Comparison of ENCODE assay signal across 43 cellular contexts in genomic region chr11:6083129-6083528, GRCh38. TPM values are rescaled to one million over a fixed set of nuclear protein-coding genes. Genes with fewer than 3 reads are reported as not detected.
"Had no signal": no experiment of that assay in that cellular context is flagged by ENCODE, and none has a peak within 500 bp of the region (broad histone marks: within the 10 kb centered on the region; RNA-seq: fewer than 3 reads in every experiment).

No MANE protein-coding gene starts in this region.

- H3K4me3 Mint-ChIP-seq: activated naive CD4-positive, alpha-beta T cell treated with anti-CD3 and anti-CD28 coated beads for 36 hours; activated naive CD4-positive, alpha-beta T cell treated with anti-CD3 and anti-CD28 coated beads, Interleukin-2, amount 10 ng/mL, durations not matched to agents 7 days and 5 days; activated naive CD4-positive, alpha-beta T cell treated with anti-CD3 and anti-CD28 coated beads, Interleukin-2, amount 50 U/mL, for 24 hours; activated naive CD8-positive, alpha-beta T cell; activated naive CD8-positive, alpha-beta T cell treated with anti-CD3 and anti-CD28 coated beads for 36 hours; activated naive CD8-positive, alpha-beta T cell treated with anti-CD3 and anti-CD28 coated beads, Interleukin-2, amount 10 ng/mL, durations not matched to agents 7 days and 5 days; activated naive CD8-positive, alpha-beta T cell treated with anti-CD3 and anti-CD28 coated beads, Interleukin-2, amount 50 U/mL, for 24 hours; activated T-cell treated with anti-CD3 and anti-CD28 coated beads, Interleukin-2, amount 50 U/mL, for 24 hours; activated T-cell treated with anti-CD3 and anti-CD28 coated beads, Interleukin-2, amount 50 U/mL, for 4 hours; activated T-cell treated with anti-CD3 and anti-CD28 coated beads, Interleukin-2, amount 50 U/mL, for 72 hours; activated T-helper 1 cell treated with anti-CD3 and anti-CD28 coated beads, Interleukin-12 subunit alpha, Interleukin-12 subunit beta, Interleukin-2, Interleukin-4 antibody, amounts not matched to agents 30 ng/mL and 10 ng/mL and 1 ng/mL, durations not matched to agents 14 hours and 24 hours and 36 hours; activated T-helper 17 cell treated with anti-CD3 and anti-CD28 coated beads, Interleukin-2, amount 50 U/mL, for 72 hours; brain; central memory CD8-positive, alpha-beta T cell had no signal

- H3K9me3 ChIP-seq: adrenal gland, ascending aorta, body of pancreas had no signal

- H3K36me3 Mint-ChIP-seq: activated naive CD4-positive, alpha-beta T cell treated with anti-CD3 and anti-CD28 coated beads, Interleukin-2, amount 10 ng/mL, durations not matched to agents 7 days and 5 days; activated naive CD4-positive, alpha-beta T cell treated with anti-CD3 and anti-CD28 coated beads, Interleukin-2, amount 50 U/mL, for 24 hours; activated naive CD8-positive, alpha-beta T cell treated with anti-CD3 and anti-CD28 coated beads for 36 hours; activated naive CD8-positive, alpha-beta T cell treated with anti-CD3 and anti-CD28 coated beads, Interleukin-2, amount 10 ng/mL, durations not matched to agents 7 days and 5 days; brain had no signal

- H3K4me3 ChIP-seq: adrenal gland, ascending aorta, body of pancreas, breast epithelium, cardiac muscle cell had no signal

- H3K4me1 Mint-ChIP-seq: activated naive CD4-positive, alpha-beta T cell treated with anti-CD3 and anti-CD28 coated beads, Interleukin-2, amount 10 ng/mL, durations not matched to agents 7 days and 5 days; activated naive CD4-positive, alpha-beta T cell treated with anti-CD3 and anti-CD28 coated beads, Interleukin-2, amount 50 U/mL, for 24 hours; activated naive CD8-positive, alpha-beta T cell treated with anti-CD3 and anti-CD28 coated beads for 36 hours; activated naive CD8-positive, alpha-beta T cell treated with anti-CD3 and anti-CD28 coated beads, Interleukin-2, amount 10 ng/mL, durations not matched to agents 7 days and 5 days; activated naive CD8-positive, alpha-beta T cell treated with anti-CD3 and anti-CD28 coated beads, Interleukin-2, amount 50 U/mL, for 24 hours; activated T-helper 17 cell treated with anti-CD3 and anti-CD28 coated beads, Interleukin-2, amount 50 U/mL, for 72 hours; brain; central memory CD8-positive, alpha-beta T cell had no signal

- H3K36me3 ChIP-seq: adrenal gland, ascending aorta, brain microvascular endothelial cell, breast epithelium, cardiac muscle cell had no signal

- H3K27me3 Mint-ChIP-seq: activated naive CD4-positive, alpha-beta T cell treated with anti-CD3 and anti-CD28 coated beads, Interleukin-2, amount 10 ng/mL, durations not matched to agents 7 days and 5 days; activated naive CD8-positive, alpha-beta T cell treated with anti-CD3 and anti-CD28 coated beads, Interleukin-2, amount 10 ng/mL, durations not matched to agents 7 days and 5 days; activated naive CD8-positive, alpha-beta T cell treated with anti-CD3 and anti-CD28 coated beads, Interleukin-2, amount 50 U/mL, for 24 hours had no signal

- FAIRE-seq: astrocyte, bronchial epithelial cell had no signal

- H3K4me1 ChIP-seq: adrenal gland, ascending aorta, body of pancreas, breast epithelium had no signal

- H3K9me3 Mint-ChIP-seq: activated naive CD4-positive, alpha-beta T cell treated with anti-CD3 and anti-CD28 coated beads, Interleukin-2, amount 10 ng/mL, durations not matched to agents 7 days and 5 days; activated naive CD4-positive, alpha-beta T cell treated with anti-CD3 and anti-CD28 coated beads, Interleukin-2, amount 50 U/mL, for 24 hours; activated naive CD8-positive, alpha-beta T cell treated with anti-CD3 and anti-CD28 coated beads, Interleukin-2, amount 10 ng/mL, durations not matched to agents 7 days and 5 days; activated naive CD8-positive, alpha-beta T cell treated with anti-CD3 and anti-CD28 coated beads, Interleukin-2, amount 50 U/mL, for 24 hours; activated T-helper 1 cell treated with anti-CD3 and anti-CD28 coated beads, Interleukin-12 subunit alpha, Interleukin-12 subunit beta, Interleukin-2, Interleukin-4 antibody, amounts not matched to agents 30 ng/mL and 10 ng/mL and 1 ng/mL, durations not matched to agents 14 hours and 24 hours and 36 hours; activated T-helper 2 cell treated with anti-CD3 and anti-CD28 coated beads, Interferon-gamma antibody, Interleukin-2, Interleukin-4, amounts not matched to agents 10 μg/mL and 5 μg/mL and 100 μg/mL, durations not matched to agents 14 hours and 24 hours and 36 hours; central memory CD8-positive, alpha-beta T cell had no signal

- DNase-seq: activated effector memory CD4-positive, alpha-beta T cell treated with anti-CD3 and anti-CD28 coated beads, Interleukin-2, amount 50 U/mL, for 16 hours; activated effector memory CD4-positive, alpha-beta T cell treated with Interleukin-2 at 50 U/mL for 16 hours; activated gamma-delta T cell; activated gamma-delta T cell treated with Interleukin-2 at 50 U/mL for 16 hours; activated naive CD4-positive, alpha-beta T cell; activated naive CD4-positive, alpha-beta T cell treated with anti-CD3 and anti-CD28 coated beads for 36 hours; activated naive CD4-positive, alpha-beta T cell treated with anti-CD3 and anti-CD28 coated beads, Interleukin-2, amount 10 ng/mL, durations not matched to agents 7 days and 5 days; activated naive CD4-positive, alpha-beta T cell treated with anti-CD3 and anti-CD28 coated beads, Interleukin-2, amount 50 U/mL, for 16 hours; activated naive CD4-positive, alpha-beta T cell treated with Interleukin-2 at 50 U/mL for 16 hours; activated naive CD8-positive, alpha-beta T cell treated with anti-CD3 and anti-CD28 coated beads for 36 hours; activated naive CD8-positive, alpha-beta T cell treated with anti-CD3 and anti-CD28 coated beads, Interleukin-2, amount 10 ng/mL, durations not matched to agents 7 days and 5 days; activated naive CD8-positive, alpha-beta T cell treated with anti-CD3 and anti-CD28 coated beads, Interleukin-2, amount 50 U/mL, for 24 hours; activated T-cell treated with anti-CD3 and anti-CD28 coated beads, Interleukin-2, amount 50 U/mL, for 24 hours; activated T-cell treated with anti-CD3 and anti-CD28 coated beads, Interleukin-2, amount 50 U/mL, for 4 hours; activated T-cell treated with anti-CD3 and anti-CD28 coated beads, Interleukin-2, amount 50 U/mL, for 48 hours; activated T-cell treated with anti-CD3 and anti-CD28 coated beads, Interleukin-2, amount 50 U/mL, for 72 hours; adrenal gland; amniotic stem cell; amygdala; anterior cingulate cortex; aorta; body of pancreas; brain microvascular endothelial cell; caudate nucleus; central memory CD4-positive, alpha-beta T cell; cerebellar nuclear complex had no signal

- H3K27ac ChIP-seq: adrenal gland, ascending aorta, body of pancreas, brain microvascular endothelial cell, breast epithelium, cardiac muscle cell had no signal

- H3K27me3 ChIP-seq: adrenal gland, ascending aorta, body of pancreas, brain microvascular endothelial cell, breast epithelium, cardiac muscle cell had no signal

- H3K27ac Mint-ChIP-seq: activated naive CD4-positive, alpha-beta T cell treated with anti-CD3 and anti-CD28 coated beads for 36 hours; activated naive CD4-positive, alpha-beta T cell treated with anti-CD3 and anti-CD28 coated beads, Interleukin-2, amount 10 ng/mL, durations not matched to agents 7 days and 5 days; activated naive CD4-positive, alpha-beta T cell treated with anti-CD3 and anti-CD28 coated beads, Interleukin-2, amount 50 U/mL, for 24 hours; activated naive CD4-positive, alpha-beta T cell treated with anti-CD3 and anti-CD28 coated beads, Interleukin-2, amount 50 U/mL, for 72 hours; activated naive CD8-positive, alpha-beta T cell; activated naive CD8-positive, alpha-beta T cell treated with anti-CD3 and anti-CD28 coated beads for 36 hours; activated naive CD8-positive, alpha-beta T cell treated with anti-CD3 and anti-CD28 coated beads, Interleukin-2, amount 10 ng/mL, durations not matched to agents 7 days and 5 days; activated naive CD8-positive, alpha-beta T cell treated with anti-CD3 and anti-CD28 coated beads, Interleukin-2, amount 50 U/mL, for 24 hours; activated T-cell treated with anti-CD3 and anti-CD28 coated beads, Interleukin-2, amount 50 U/mL, for 24 hours; activated T-cell treated with anti-CD3 and anti-CD28 coated beads, Interleukin-2, amount 50 U/mL, for 72 hours; activated T-helper 1 cell treated with anti-CD3 and anti-CD28 coated beads, Interleukin-12 subunit alpha, Interleukin-12 subunit beta, Interleukin-2, Interleukin-4 antibody, amounts not matched to agents 30 ng/mL and 10 ng/mL and 1 ng/mL, durations not matched to agents 14 hours and 24 hours and 36 hours; activated T-helper 17 cell treated with anti-CD3 and anti-CD28 coated beads, Interleukin-2, amount 50 U/mL, for 72 hours; activated T-helper 2 cell treated with anti-CD3 and anti-CD28 coated beads, Interferon-gamma antibody, Interleukin-2, Interleukin-4, amounts not matched to agents 10 μg/mL and 5 μg/mL and 100 μg/mL, durations not matched to agents 14 hours and 24 hours and 36 hours; brain had no signal

- ATAC-seq: activated naive CD4-positive, alpha-beta T cell treated with anti-CD3 and anti-CD28 coated beads, Interleukin-2, amount 50 U/mL, for 72 hours; activated naive CD8-positive, alpha-beta T cell treated with anti-CD3 and anti-CD28 coated beads, Interleukin-2, amount 50 U/mL, for 24 hours; activated T-cell treated with anti-CD3 and anti-CD28 coated beads, Interleukin-2, amount 50 U/mL, for 4 hours; activated T-cell treated with anti-CD3 and anti-CD28 coated beads, Interleukin-2, amount 50 U/mL, for 72 hours; activated T-helper 17 cell treated with anti-CD3 and anti-CD28 coated beads, Interleukin-2, amount 50 U/mL, for 72 hours; body of pancreas had no signal

RNA-seq across cellular contexts. Expression of gene OR56B4, which starts 24.4 kb away (rescaled TPM):
- total RNA-seq: activated naive CD4-positive, alpha-beta T cell treated with anti-CD3 and anti-CD28 coated beads for 36 hours; activated naive CD4-positive, alpha-beta T cell treated with anti-CD3 and anti-CD28 coated beads, Interleukin-2, amount 50 U/mL, for 72 hours; activated naive CD8-positive, alpha-beta T cell treated with anti-CD3 and anti-CD28 coated beads for 36 hours; activated naive CD8-positive, alpha-beta T cell treated with anti-CD3 and anti-CD28 coated beads, Interleukin-2, amount 10 ng/mL, durations not matched to agents 7 days and 5 days; activated T-cell treated with anti-CD3 and anti-CD28 coated beads, Interleukin-2, amount 50 U/mL, for 4 hours; activated T-cell treated with anti-CD3 and anti-CD28 coated beads, Interleukin-2, amount 50 U/mL, for 72 hours; activated T-helper 1 cell treated with anti-CD3 and anti-CD28 coated beads, Interleukin-12 subunit alpha, Interleukin-12 subunit beta, Interleukin-2, Interleukin-4 antibody, amounts not matched to agents 30 ng/mL and 10 ng/mL and 1 ng/mL, durations not matched to agents 14 hours and 24 hours and 36 hours; activated T-helper 17 cell treated with anti-CD3 and anti-CD28 coated beads, Interleukin-2, amount 50 U/mL, for 72 hours; activated T-helper 2 cell treated with anti-CD3 and anti-CD28 coated beads, Interferon-gamma antibody, Interleukin-2, Interleukin-4, amounts not matched to agents 10 μg/mL and 5 μg/mL and 100 μg/mL, durations not matched to agents 14 hours and 24 hours and 36 hours; adrenal gland; aorta; ascending aorta; astrocyte; body of pancreas; breast epithelium; bronchial epithelial cell; cardiac muscle cell; cardiac septum; cerebellum; chondrocyte had no signal
- polyA plus RNA-seq: adipose tissue, adrenal gland, aorta had no signal

RNA-seq across cellular contexts. Expression of gene OR56A1, which starts 52.6 kb away (rescaled TPM):
- total RNA-seq: activated naive CD4-positive, alpha-beta T cell treated with anti-CD3 and anti-CD28 coated beads for 36 hours; activated naive CD8-positive, alpha-beta T cell treated with anti-CD3 and anti-CD28 coated beads for 36 hours; activated naive CD8-positive, alpha-beta T cell treated with anti-CD3 and anti-CD28 coated beads, Interleukin-2, amount 10 ng/mL, durations not matched to agents 7 days and 5 days; activated T-cell treated with anti-CD3 and anti-CD28 coated beads, Interleukin-2, amount 50 U/mL, for 4 hours; activated T-cell treated with anti-CD3 and anti-CD28 coated beads, Interleukin-2, amount 50 U/mL, for 72 hours; activated T-helper 1 cell treated with anti-CD3 and anti-CD28 coated beads, Interleukin-12 subunit alpha, Interleukin-12 subunit beta, Interleukin-2, Interleukin-4 antibody, amounts not matched to agents 30 ng/mL and 10 ng/mL and 1 ng/mL, durations not matched to agents 14 hours and 24 hours and 36 hours; activated T-helper 17 cell treated with anti-CD3 and anti-CD28 coated beads, Interleukin-2, amount 50 U/mL, for 72 hours; activated T-helper 2 cell treated with anti-CD3 and anti-CD28 coated beads, Interferon-gamma antibody, Interleukin-2, Interleukin-4, amounts not matched to agents 10 μg/mL and 5 μg/mL and 100 μg/mL, durations not matched to agents 14 hours and 24 hours and 36 hours; adrenal gland; ascending aorta; astrocyte; body of pancreas; breast epithelium; bronchial epithelial cell; cardiac septum; chondrocyte had no signal
- polyA plus RNA-seq: adipose tissue, adrenal gland, aorta, cardiac muscle cell had no signal
